In the genomic region with DNA sequence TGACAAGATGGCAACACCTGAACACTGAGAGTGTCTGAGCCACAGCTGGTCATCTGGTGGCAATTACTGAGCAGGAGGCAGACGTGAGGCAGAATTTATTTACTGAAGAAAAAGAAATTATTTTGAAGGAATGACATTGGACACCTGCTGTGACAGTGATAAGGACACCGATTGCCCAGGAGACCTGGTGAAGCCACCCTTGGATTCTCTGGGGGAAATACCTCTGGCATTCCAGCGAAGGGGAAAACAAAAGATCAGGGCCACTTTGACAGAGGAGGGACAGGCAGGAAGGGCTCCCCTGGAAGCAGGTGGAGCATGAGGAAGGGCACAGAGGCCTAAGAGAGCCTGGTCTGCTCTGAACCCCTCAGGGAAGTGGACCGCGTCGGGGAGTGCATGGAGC, we compare ENCODE assay signal across 1 cellular context.
TF ChIP-seq lines count a peak whose summit lies in the region.

No MANE protein-coding gene starts in this region.

TF ChIP-seq in WTC11, 78 proteins besides CTCF, POLR2A, EP300 and RAD21 (continued from another document):
- TF ChIP-seq, protein P1, sequence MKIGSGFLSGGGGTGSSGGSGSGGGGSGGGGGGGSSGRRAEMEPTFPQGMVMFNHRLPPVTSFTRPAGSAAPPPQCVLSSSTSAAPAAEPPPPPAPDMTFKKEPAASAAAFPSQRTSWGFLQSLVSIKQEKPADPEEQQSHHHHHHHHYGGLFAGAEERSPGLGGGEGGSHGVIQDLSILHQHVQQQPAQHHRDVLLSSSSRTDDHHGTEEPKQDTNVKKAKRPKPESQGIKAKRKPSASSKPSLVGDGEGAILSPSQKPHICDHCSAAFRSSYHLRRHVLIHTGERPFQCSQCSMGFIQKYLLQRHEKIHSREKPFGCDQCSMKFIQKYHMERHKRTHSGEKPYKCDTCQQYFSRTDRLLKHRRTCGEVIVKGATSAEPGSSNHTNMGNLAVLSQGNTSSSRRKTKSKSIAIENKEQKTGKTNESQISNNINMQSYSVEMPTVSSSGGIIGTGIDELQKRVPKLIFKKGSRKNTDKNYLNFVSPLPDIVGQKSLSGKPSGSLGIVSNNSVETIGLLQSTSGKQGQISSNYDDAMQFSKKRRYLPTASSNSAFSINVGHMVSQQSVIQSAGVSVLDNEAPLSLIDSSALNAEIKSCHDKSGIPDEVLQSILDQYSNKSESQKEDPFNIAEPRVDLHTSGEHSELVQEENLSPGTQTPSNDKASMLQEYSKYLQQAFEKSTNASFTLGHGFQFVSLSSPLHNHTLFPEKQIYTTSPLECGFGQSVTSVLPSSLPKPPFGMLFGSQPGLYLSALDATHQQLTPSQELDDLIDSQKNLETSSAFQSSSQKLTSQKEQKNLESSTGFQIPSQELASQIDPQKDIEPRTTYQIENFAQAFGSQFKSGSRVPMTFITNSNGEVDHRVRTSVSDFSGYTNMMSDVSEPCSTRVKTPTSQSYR (CRISPR knock-in tag; IDR thresholded peaks at IDR 0.05) = no peak
- TF ChIP-seq TP53 (CRISPR knock-in tag; IDR thresholded peaks at IDR 0.05) (no peak), ESRRA (CRISPR knock-in tag; IDR thresholded peaks at IDR 0.05; ENCODE audit: borderline replicate concordance) (no peak), CREB1 (CRISPR knock-in tag; IDR thresholded peaks at IDR 0.05) (no peak)
